Comparison of ENCODE assay signal across 17 cellular contexts in the genomic region with DNA sequence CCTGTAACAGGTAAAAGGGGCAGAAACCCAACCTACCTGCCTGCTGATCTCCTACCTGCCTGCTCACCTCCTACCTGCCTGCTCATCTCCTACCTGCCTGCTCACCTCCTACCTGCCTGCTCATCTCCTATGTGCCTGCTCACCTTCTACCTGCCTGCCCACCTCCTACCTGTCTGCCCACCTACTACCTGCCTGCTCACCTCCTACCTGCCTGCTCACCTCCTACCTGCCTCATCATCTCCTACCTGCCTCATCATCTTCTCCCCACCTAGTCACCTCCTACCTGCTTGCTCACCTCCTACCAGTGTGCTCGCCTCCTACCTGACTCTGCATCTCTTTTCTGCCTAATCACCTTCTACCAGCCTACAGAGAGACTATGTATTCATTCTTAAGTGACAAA.
DNase-seq lines count a peak whose midpoint lies in the region; ATAC-seq and TF ChIP-seq lines count a peak whose summit lies in the region.
"Had no signal": no experiment of that assay in that cellular context is flagged by ENCODE, and none has a peak within 500 bp of the region (broad histone marks: within the 10 kb centered on the region; RNA-seq: fewer than 3 reads in every experiment).

No MANE protein-coding gene starts in this region.

- no peaks in the 10 kb centered on the region for H3K9me3 ChIP-seq in CD4-positive, alpha-beta memory T cell (ENCODE audit: control insufficient read depth in 1 of 2, low read length in 2 of 2)
- H3K9me3 ChIP-seq: Caco-2 had no signal

- H3K36me3 ChIP-seq in CD4-positive, alpha-beta memory T cell (ENCODE audit: insufficient read depth, low read length) = no peaks in the 10 kb centered on the region

- intact Hi-C loops in CD4-positive, alpha-beta memory T cell (cut with micrococcal nuclease) = no loop called here

- peaks cover 4% of the 10 kb centered on the region for H3K27me3 Mint-ChIP-seq in stimulated activated naive CD8-positive, alpha-beta T cell treated with anti-CD3 and anti-CD28 coated beads, Interleukin-15, Interleukin-2, amounts not matched to agents 100 ng/mL and 50 ng/mL, for 24 hours
- peaks cover 30% of the 10 kb centered on the region for H3K27me3 Mint-ChIP-seq in stimulated activated naive CD8-positive, alpha-beta T cell treated with anti-CD3 and anti-CD28 coated beads, Interleukin-15, amount 100 ng/mL, for 72 hours
- peaks cover 26% of the 10 kb centered on the region for H3K27me3 Mint-ChIP-seq in chondrocyte (ENCODE audit: low read depth)
- peaks cover under 1% of the 10 kb centered on the region for H3K27me3 Mint-ChIP-seq in activated T-cell treated with anti-CD3 and anti-CD28 coated beads, Interleukin-2, amount 50 U/mL, for 4 hours (ENCODE audit: low read depth)
- H3K27me3 Mint-ChIP-seq in CD4-positive, alpha-beta memory T cell = peaks cover 4 to 19% of the 10 kb centered on the region in 2 donors
- H3K27me3 Mint-ChIP-seq in activated naive CD4-positive, alpha-beta T cell treated with anti-CD3 and anti-CD28 coated beads, Interleukin-2, amount 10 ng/mL, durations not matched to agents 7 days and 5 days = peaks cover 12% of the 10 kb centered on the region

- H3K4me3 ChIP-seq in CD4-positive, alpha-beta memory T cell (ENCODE audit: low read length in 2 of 2) = no peak overlapping the region
- H3K4me3 ChIP-seq: GM23248 had no signal

- TF ChIP-seq CTCF in chondrocyte (IDR thresholded peaks at IDR 0.05) = no peak

- POLR2A ChIA-PET in CD4-positive, alpha-beta memory T cell (lab: Charles Lee; ENCODE audit: partially characterized antibody) = no interaction called here

- no peaks in the 10 kb centered on the region for H3K9me3 Mint-ChIP-seq in stimulated activated naive CD8-positive, alpha-beta T cell treated with anti-CD3 and anti-CD28 coated beads, Interleukin-15, Interleukin-2, amounts not matched to agents 100 ng/mL and 50 ng/mL, for 24 hours
- H3K9me3 Mint-ChIP-seq in stimulated activated naive CD8-positive, alpha-beta T cell treated with anti-CD3 and anti-CD28 coated beads, Interleukin-15, amount 100 ng/mL, for 72 hours = no peaks in the 10 kb centered on the region
- H3K9me3 Mint-ChIP-seq in chondrocyte (ENCODE audit: low read depth) = no peaks in the 10 kb centered on the region
- no peaks in the 10 kb centered on the region for H3K9me3 Mint-ChIP-seq in activated T-cell treated with anti-CD3 and anti-CD28 coated beads, Interleukin-2, amount 50 U/mL, for 4 hours
- no peaks in the 10 kb centered on the region for H3K9me3 Mint-ChIP-seq in CD4-positive, alpha-beta memory T cell
- H3K9me3 Mint-ChIP-seq in activated naive CD4-positive, alpha-beta T cell treated with anti-CD3 and anti-CD28 coated beads, Interleukin-2, amount 10 ng/mL, durations not matched to agents 7 days and 5 days = no peaks in the 10 kb centered on the region

- H3K4me3 Mint-ChIP-seq in stimulated activated naive CD8-positive, alpha-beta T cell treated with anti-CD3 and anti-CD28 coated beads, Interleukin-15, Interleukin-2, amounts not matched to agents 100 ng/mL and 50 ng/mL, for 24 hours = no peak overlapping the region
- H3K4me3 Mint-ChIP-seq in stimulated activated naive CD8-positive, alpha-beta T cell treated with anti-CD3 and anti-CD28 coated beads, Interleukin-15, amount 100 ng/mL, for 72 hours = no peak overlapping the region
- H3K4me3 Mint-ChIP-seq in chondrocyte (ENCODE audit: unreplicated experiment) = no peak overlapping the region
- no peak overlapping the region for H3K4me3 Mint-ChIP-seq in activated T-cell treated with anti-CD3 and anti-CD28 coated beads, Interleukin-2, amount 50 U/mL, for 4 hours
- no peak overlapping the region for H3K4me3 Mint-ChIP-seq in CD4-positive, alpha-beta memory T cell
- no peak overlapping the region for H3K4me3 Mint-ChIP-seq in activated naive CD4-positive, alpha-beta T cell treated with anti-CD3 and anti-CD28 coated beads, Interleukin-2, amount 10 ng/mL, durations not matched to agents 7 days and 5 days
- H3K4me3 Mint-ChIP-seq: B cell; CD14-positive monocyte; CD8-positive, alpha-beta memory T cell had no signal

- CTCF ChIA-PET in CD4-positive, alpha-beta memory T cell (lab: Charles Lee; ENCODE audit: partially characterized antibody) = no interaction called here
- CTCF ChIA-PET in activated naive CD4-positive, alpha-beta T cell treated with anti-CD3 and anti-CD28 coated beads, Interleukin-2, amount 10 ng/mL, durations not matched to agents 7 days and 5 days (lab: Charles Lee) = no interaction called here

- no peaks in the 10 kb centered on the region for H3K4me1 Mint-ChIP-seq in stimulated activated naive CD8-positive, alpha-beta T cell treated with anti-CD3 and anti-CD28 coated beads, Interleukin-15, Interleukin-2, amounts not matched to agents 100 ng/mL and 50 ng/mL, for 24 hours (ENCODE audit: low read depth)
- no peaks in the 10 kb centered on the region for H3K4me1 Mint-ChIP-seq in stimulated activated naive CD8-positive, alpha-beta T cell treated with anti-CD3 and anti-CD28 coated beads, Interleukin-15, amount 100 ng/mL, for 72 hours
- H3K4me1 Mint-ChIP-seq in chondrocyte (ENCODE audit: low read depth) = no peaks in the 10 kb centered on the region
- no peaks in the 10 kb centered on the region for H3K4me1 Mint-ChIP-seq in activated T-cell treated with anti-CD3 and anti-CD28 coated beads, Interleukin-2, amount 50 U/mL, for 4 hours (ENCODE audit: low read depth)
- H3K4me1 Mint-ChIP-seq in CD4-positive, alpha-beta memory T cell = no peaks in the 10 kb centered on the region
- no peaks in the 10 kb centered on the region for H3K4me1 Mint-ChIP-seq in activated naive CD4-positive, alpha-beta T cell treated with anti-CD3 and anti-CD28 coated beads, Interleukin-2, amount 10 ng/mL, durations not matched to agents 7 days and 5 days
- H3K4me1 Mint-ChIP-seq: B cell; CD14-positive monocyte; CD8-positive, alpha-beta memory T cell had no signal

- ATAC-seq in stimulated activated naive CD8-positive, alpha-beta T cell treated with anti-CD3 and anti-CD28 coated beads, Interleukin-15, amount 100 ng/mL, for 72 hours = no peak
- no peak for ATAC-seq in HG03460 (IDR thresholded peaks at IDR 0.05; ENCODE audit: unreplicated experiment)
- ATAC-seq in activated T-cell treated with anti-CD3 and anti-CD28 coated beads, Interleukin-2, amount 50 U/mL, for 4 hours = no peak

- no peaks in the 10 kb centered on the region for H3K4me1 ChIP-seq in CD4-positive, alpha-beta memory T cell (ENCODE audit: insufficient read depth, low read length)
- H3K4me1 ChIP-seq: Caco-2 had no signal

- H3K27ac ChIP-seq in CD4-positive, alpha-beta memory T cell (ENCODE audit: low read depth, low read length) = no peak overlapping the region
- H3K27ac ChIP-seq: GM23248 had no signal

- DNase-seq in stimulated activated naive CD8-positive, alpha-beta T cell treated with anti-CD3 and anti-CD28 coated beads, Interleukin-15, amount 100 ng/mL, for 72 hours = no peak
- DNase-seq in chondrocyte (ENCODE audit: low spot score) = peak; percentile 22
- DNase-seq in mesenteric fat pad (ENCODE audit: low spot score) = peak; percentile 24
- no peak for DNase-seq in activated T-cell treated with anti-CD3 and anti-CD28 coated beads, Interleukin-2, amount 50 U/mL, for 4 hours
- DNase-seq in CD4-positive, alpha-beta memory T cell = no peak
- no peak for DNase-seq in activated naive CD4-positive, alpha-beta T cell treated with anti-CD3 and anti-CD28 coated beads, Interleukin-2, amount 10 ng/mL, durations not matched to agents 7 days and 5 days
- DNase-seq: Caco-2; CD8-positive, alpha-beta memory T cell; DND-41; GDM1; GM23248; H7; IMR-90 had no signal

- H3K27me3 ChIP-seq in CD4-positive, alpha-beta memory T cell (ENCODE audit: insufficient read depth, low read length) = no peaks in the 10 kb centered on the region

- no peaks in the 10 kb centered on the region for H3K36me3 Mint-ChIP-seq in stimulated activated naive CD8-positive, alpha-beta T cell treated with anti-CD3 and anti-CD28 coated beads, Interleukin-15, Interleukin-2, amounts not matched to agents 100 ng/mL and 50 ng/mL, for 24 hours (ENCODE audit: low read depth)
- no peaks in the 10 kb centered on the region for H3K36me3 Mint-ChIP-seq in chondrocyte (ENCODE audit: low read depth)
- no peaks in the 10 kb centered on the region for H3K36me3 Mint-ChIP-seq in activated T-cell treated with anti-CD3 and anti-CD28 coated beads, Interleukin-2, amount 50 U/mL, for 4 hours (ENCODE audit: insufficient read depth)
- H3K36me3 Mint-ChIP-seq in CD4-positive, alpha-beta memory T cell = no peaks in the 10 kb centered on the region
- H3K36me3 Mint-ChIP-seq in activated naive CD4-positive, alpha-beta T cell treated with anti-CD3 and anti-CD28 coated beads, Interleukin-2, amount 10 ng/mL, durations not matched to agents 7 days and 5 days = no peaks in the 10 kb centered on the region
- H3K36me3 Mint-ChIP-seq: CD14-positive monocyte; CD8-positive, alpha-beta memory T cell had no signal

- H3K27ac Mint-ChIP-seq in stimulated activated naive CD8-positive, alpha-beta T cell treated with anti-CD3 and anti-CD28 coated beads, Interleukin-15, Interleukin-2, amounts not matched to agents 100 ng/mL and 50 ng/mL, for 24 hours = peak overlapping the region; percentile 50
- H3K27ac Mint-ChIP-seq in stimulated activated naive CD8-positive, alpha-beta T cell treated with anti-CD3 and anti-CD28 coated beads, Interleukin-15, amount 100 ng/mL, for 72 hours = no peak overlapping the region
- H3K27ac Mint-ChIP-seq in chondrocyte (ENCODE audit: unreplicated experiment) = no peak overlapping the region
- H3K27ac Mint-ChIP-seq in CD4-positive, alpha-beta memory T cell = peak overlapping the region in 1 of 7 donors; percentile 53
- no peak overlapping the region for H3K27ac Mint-ChIP-seq in activated naive CD4-positive, alpha-beta T cell treated with anti-CD3 and anti-CD28 coated beads, Interleukin-2, amount 10 ng/mL, durations not matched to agents 7 days and 5 days
- H3K27ac Mint-ChIP-seq: B cell; CD14-positive monocyte; CD8-positive, alpha-beta memory T cell had no signal

Comparison
In these comparisons a context has a peak if more than half of its experiments do, and no peak if none do; other contexts are left out.
1. DNase-seq: peak in chondrocyte (single experiment) and mesenteric fat pad (single experiment); none in stimulated activated naive CD8-positive, alpha-beta T cell treated with anti-CD3 and anti-CD28 coated beads, Interleukin-15, amount 100 ng/mL, for 72 hours (0 of 2), activated T-cell treated with anti-CD3 and anti-CD28 coated beads, Interleukin-2, amount 50 U/mL, for 4 hours (single experiment), CD4-positive, alpha-beta memory T cell (0 of 5) and activated naive CD4-positive, alpha-beta T cell treated with anti-CD3 and anti-CD28 coated beads, Interleukin-2, amount 10 ng/mL, durations not matched to agents 7 days and 5 days (single experiment).